Comparison of ENCODE assay signal across 8 cellular contexts in genomic region chr17:67365762-67366192, GRCh38.
DNase-seq lines count a peak whose midpoint lies in the region; ATAC-seq and TF ChIP-seq lines count a peak whose summit lies in the region.

No MANE protein-coding gene starts in this region.

- H3K27ac ChIP-seq in VCaP (peak overlapping the region; percentile 88), neutrophil (peak overlapping the region; percentile 86)

- H3K4me3 ChIP-seq in neutrophil (ENCODE audit: low read depth in 1 of 2, low read length in 1 of 2), result peak overlapping the region; percentile 86 to 98

- H3K27me3 ChIP-seq in neutrophil, result no peaks in the 10 kb centered on the region

- H3K36me3 ChIP-seq in neutrophil, result peaks cover 3% of the 10 kb centered on the region

- ATAC-seq in HG03139 (IDR thresholded peaks at IDR 0.05; ENCODE audit: unreplicated experiment), result peak; percentile 15

- DNase-seq in SIG-M5 treated with dmso at 0.1 percent for 504 hours (lab: John Stamatoyannopoulos, UW; ENCODE audit: unreplicated experiment) (peak; percentile 78), SIG-M5 (lab: John Stamatoyannopoulos, UW) (no peak), fibroblast of gingiva (ENCODE audit: low read depth) (peak; percentile 77), NCI-H187 (lab: John Stamatoyannopoulos, UW) (no peak), NCI-H1417 treated with DMSO at 0.1 percent for 48 hours (lab: John Stamatoyannopoulos, UW) (no peak)

- TF ChIP-seq CTCF in VCaP (conservative IDR thresholded peaks at IDR 0.05) (no peak), neutrophil (IDR thresholded peaks at IDR 0.05) (no peak)

- H3K9me3 ChIP-seq in neutrophil, result no peaks in the 10 kb centered on the region

- H3K4me1 ChIP-seq in neutrophil (ENCODE audit: control insufficient read depth in 1 of 2, insufficient read depth in 1 of 2, low read depth in 1 of 2, low read length in 1 of 2), result peaks cover 26 to 28% of the 10 kb centered on the region in 2 experiments

Comparison
In these comparisons a context has a peak if more than half of its experiments do, and no peak if none do; other contexts are left out.
1. DNase-seq: peak in SIG-M5 treated with dmso at 0.1 percent for 504 hours (single experiment) and fibroblast of gingiva (single experiment); none in SIG-M5 (single experiment), NCI-H187 (0 of 2) and NCI-H1417 treated with DMSO at 0.1 percent for 48 hours (single experiment).